1 cellular context compared by ENCODE assay signal in the genomic region with DNA sequence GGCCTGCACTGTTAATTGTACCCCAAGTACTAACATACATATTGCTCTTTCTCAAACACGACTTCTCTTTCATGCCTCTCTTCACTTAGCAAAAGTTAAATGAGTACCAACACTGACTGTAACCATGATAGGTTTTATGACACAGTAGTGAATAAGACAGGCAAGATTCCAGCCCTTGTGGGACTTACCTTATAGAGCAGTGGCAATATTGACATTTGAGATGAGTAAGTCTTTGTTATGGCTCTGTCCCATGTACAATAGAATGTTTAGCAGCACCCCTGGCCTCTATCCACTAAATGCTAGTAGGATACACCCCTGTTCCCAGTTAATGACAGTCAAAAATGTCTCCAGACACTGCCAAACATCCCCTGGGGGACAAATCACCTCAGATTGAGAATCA.
TF ChIP-seq lines count a peak whose summit lies in the region.

No MANE protein-coding gene starts in this region.

TF ChIP-seq in A549, 52 proteins besides CTCF, POLR2A, EP300 and RAD21 (continued from another document):
- TF ChIP-seq JUNB (IDR thresholded peaks at IDR 0.05) = peak; percentile 35; the same call in 1 of the 2 replicates
- no peak for TF ChIP-seq FOXS1 (CRISPR knock-in tag; IDR thresholded peaks at IDR 0.05)
- 0 out of 4 replicates have a peak, but pooled peaks of 1 of the 2 experiments have one; percentile 19 for TF ChIP-seq CEBPB (IDR thresholded peaks at IDR 0.05)
TF ChIP-seq in A549: peak in this region for 3.
